ENCODE assay signal across 1 cellular context in the genomic region with DNA sequence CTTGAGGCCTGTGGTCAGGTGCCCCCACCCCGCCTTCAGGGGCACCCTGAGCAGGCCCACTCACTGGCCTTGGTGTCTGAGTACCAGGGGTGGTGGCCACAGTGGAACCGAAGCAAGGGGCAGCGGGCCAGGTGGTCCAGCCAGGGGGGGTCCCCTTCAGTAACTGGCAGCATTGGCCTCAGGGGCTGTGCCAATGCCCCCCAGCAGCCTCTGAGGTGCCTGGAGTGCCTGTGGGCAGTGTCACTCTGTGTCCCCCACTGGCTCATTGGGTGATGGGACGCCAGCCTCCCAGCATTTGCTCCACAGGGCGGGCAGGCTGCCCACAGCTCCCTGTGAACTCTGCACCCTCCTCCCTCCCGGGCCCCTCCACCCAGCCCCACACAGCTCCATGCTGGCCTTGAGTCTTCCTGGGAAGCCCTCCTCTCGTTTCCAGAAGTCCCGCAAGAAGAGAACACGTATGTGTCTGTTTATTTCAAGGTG.
TF ChIP-seq lines count a peak whose summit lies in the region.

No MANE protein-coding gene starts in this region.

TF ChIP-seq in HepG2, 621 proteins besides CTCF, POLR2A, EP300 and RAD21 (continued from another document):
- TF ChIP-seq, protein P1, sequence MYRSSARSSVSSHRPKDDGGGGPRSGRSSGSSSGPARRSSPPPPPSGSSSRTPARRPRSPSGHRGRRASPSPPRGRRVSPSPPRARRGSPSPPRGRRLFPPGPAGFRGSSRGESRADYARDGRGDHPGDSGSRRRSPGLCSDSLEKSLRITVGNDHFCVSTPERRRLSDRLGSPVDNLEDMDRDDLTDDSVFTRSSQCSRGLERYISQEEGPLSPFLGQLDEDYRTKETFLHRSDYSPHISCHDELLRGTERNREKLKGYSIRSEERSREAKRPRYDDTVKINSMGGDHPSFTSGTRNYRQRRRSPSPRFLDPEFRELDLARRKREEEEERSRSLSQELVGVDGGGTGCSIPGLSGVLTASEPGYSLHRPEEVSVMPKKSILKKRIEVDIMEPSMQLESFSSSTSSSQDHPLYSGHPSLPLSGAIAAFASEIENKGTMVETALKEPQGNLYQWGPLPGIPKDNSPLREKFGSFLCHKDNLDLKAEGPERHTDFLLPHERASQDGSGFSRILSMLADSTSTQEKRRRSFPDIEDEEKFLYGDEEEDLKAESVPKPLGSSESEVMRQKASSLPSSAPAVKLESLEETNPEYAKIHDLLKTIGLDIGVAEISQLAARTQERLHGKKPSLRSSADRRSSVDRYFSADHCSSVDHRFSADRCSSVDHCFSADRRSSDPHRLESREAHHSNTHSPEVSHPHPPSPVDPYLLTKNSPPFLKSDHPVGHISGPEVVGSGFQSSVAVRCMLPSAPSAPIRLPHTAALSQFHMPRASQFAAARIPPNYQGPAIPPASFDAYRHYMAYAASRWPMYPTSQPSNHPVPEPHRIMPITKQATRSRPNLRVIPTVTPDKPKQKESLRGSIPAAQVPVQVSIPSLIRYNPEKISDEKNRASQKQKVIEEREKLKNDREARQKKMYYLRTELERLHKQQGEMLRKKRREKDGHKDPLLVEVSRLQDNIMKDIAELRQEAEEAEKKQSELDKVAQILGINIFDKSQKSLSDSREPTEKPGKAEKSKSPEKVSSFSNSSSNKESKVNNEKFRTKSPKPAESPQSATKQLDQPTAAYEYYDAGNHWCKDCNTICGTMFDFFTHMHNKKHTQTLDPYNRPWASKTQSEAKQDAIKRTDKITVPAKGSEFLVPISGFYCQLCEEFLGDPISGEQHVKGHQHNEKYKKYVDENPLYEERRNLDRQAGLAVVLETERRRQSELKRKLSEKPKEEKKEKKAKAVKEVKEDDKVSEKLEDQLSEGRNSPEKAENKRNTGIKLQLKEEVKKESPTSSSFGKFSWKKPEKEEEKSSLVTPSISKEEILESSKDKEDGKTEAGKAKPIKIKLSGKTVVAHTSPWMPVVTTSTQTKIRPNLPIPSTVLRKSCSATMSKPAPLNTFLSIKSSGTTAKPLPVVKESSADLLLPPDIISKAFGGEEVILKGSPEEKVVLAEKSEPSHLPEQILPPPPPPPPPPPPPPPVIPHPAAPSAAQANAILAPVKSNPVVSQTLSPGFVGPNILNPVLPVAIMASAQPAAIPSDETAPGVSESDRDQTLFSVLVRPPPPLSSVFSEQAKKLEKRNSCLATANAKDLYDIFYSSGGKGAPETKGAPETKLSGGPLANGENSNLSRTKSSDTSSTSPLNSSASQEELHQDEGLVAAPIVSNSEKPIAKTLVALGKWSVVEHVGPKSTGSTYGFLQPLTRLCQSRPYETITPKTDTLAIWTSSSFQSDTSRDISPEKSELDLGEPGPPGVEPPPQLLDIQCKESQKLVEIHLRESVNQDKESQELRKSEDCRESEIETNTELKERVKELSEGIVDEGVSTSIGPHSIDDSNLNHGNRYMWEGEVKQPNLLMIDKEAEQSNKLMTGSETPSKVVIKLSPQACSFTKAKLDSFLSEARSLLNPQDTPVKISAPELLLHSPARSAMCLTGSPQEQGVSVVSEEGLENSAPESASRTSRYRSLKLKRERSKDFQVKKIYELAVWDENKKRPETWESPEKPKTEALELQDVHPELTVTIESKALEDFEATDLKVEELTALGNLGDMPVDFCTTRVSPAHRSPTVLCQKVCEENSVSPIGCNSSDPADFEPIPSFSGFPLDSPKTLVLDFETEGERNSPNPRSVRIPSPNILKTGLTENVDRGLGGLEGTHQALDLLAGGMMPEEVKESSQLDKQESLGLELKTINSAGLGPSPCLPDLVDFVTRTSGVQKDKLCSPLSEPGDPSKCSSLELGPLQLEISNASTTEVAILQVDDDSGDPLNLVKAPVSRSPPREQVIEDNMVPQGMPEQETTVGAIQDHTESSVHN (CRISPR knock-in tag; IDR thresholded peaks at IDR 0.05), result no peak
- TF ChIP-seq NFIB (CRISPR knock-in tag; IDR thresholded peaks at IDR 0.05; ENCODE audit: borderline replicate concordance), result no peak
- no peak for TF ChIP-seq MXI1 (IDR thresholded peaks at IDR 0.05; ENCODE audit: borderline replicate concordance, low read depth, low read length)
- TF ChIP-seq EZH2 (conservative IDR thresholded peaks at IDR 0.05; ENCODE audit: low read depth, low read length), result no peak
- no peak for TF ChIP-seq ATF7-NPFF (CRISPR knock-in tag; IDR thresholded peaks at IDR 0.05; ENCODE audit: low read depth)
- TF ChIP-seq HNRNPL (IDR thresholded peaks at IDR 0.05; ENCODE audit: low read depth, low read length), result 0 out of 2 replicates have a peak, but pooled peaks have one; percentile 53
- TF ChIP-seq ZNF143 (CRISPR knock-in tag; IDR thresholded peaks at IDR 0.05), result no peak
- TF ChIP-seq AKAP8 (CRISPR knock-in tag; IDR thresholded peaks at IDR 0.05), result no peak
- TF ChIP-seq ZNF615 (CRISPR knock-in tag; IDR thresholded peaks at IDR 0.05; ENCODE audit: borderline replicate concordance), result no peak
- TF ChIP-seq, protein P2, sequence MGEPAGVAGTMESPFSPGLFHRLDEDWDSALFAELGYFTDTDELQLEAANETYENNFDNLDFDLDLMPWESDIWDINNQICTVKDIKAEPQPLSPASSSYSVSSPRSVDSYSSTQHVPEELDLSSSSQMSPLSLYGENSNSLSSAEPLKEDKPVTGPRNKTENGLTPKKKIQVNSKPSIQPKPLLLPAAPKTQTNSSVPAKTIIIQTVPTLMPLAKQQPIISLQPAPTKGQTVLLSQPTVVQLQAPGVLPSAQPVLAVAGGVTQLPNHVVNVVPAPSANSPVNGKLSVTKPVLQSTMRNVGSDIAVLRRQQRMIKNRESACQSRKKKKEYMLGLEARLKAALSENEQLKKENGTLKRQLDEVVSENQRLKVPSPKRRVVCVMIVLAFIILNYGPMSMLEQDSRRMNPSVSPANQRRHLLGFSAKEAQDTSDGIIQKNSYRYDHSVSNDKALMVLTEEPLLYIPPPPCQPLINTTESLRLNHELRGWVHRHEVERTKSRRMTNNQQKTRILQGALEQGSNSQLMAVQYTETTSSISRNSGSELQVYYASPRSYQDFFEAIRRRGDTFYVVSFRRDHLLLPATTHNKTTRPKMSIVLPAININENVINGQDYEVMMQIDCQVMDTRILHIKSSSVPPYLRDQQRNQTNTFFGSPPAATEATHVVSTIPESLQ (CRISPR knock-in tag; conservative IDR thresholded peaks at IDR 0.05), result no peak
- TF ChIP-seq ZNF75D (CRISPR knock-in tag; IDR thresholded peaks at IDR 0.05; ENCODE audit: borderline replicate concordance), result no peak
- TF ChIP-seq, protein P3, sequence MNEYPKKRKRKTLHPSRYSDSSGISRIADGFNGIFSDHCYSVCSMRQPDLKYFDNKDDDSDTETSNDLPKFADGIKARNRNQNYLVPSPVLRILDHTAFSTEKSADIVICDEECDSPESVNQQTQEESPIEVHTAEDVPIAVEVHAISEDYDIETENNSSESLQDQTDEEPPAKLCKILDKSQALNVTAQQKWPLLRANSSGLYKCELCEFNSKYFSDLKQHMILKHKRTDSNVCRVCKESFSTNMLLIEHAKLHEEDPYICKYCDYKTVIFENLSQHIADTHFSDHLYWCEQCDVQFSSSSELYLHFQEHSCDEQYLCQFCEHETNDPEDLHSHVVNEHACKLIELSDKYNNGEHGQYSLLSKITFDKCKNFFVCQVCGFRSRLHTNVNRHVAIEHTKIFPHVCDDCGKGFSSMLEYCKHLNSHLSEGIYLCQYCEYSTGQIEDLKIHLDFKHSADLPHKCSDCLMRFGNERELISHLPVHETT (CRISPR knock-in tag; conservative IDR thresholded peaks at IDR 0.05), result no peak
- no peak for TF ChIP-seq ZNF251 (CRISPR knock-in tag; IDR thresholded peaks at IDR 0.05)
- TF ChIP-seq NFKBIZ (CRISPR knock-in tag; IDR thresholded peaks at IDR 0.05), result no peak
- TF ChIP-seq, protein P4, sequence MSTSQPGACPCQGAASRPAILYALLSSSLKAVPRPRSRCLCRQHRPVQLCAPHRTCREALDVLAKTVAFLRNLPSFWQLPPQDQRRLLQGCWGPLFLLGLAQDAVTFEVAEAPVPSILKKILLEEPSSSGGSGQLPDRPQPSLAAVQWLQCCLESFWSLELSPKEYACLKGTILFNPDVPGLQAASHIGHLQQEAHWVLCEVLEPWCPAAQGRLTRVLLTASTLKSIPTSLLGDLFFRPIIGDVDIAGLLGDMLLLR (CRISPR knock-in tag; IDR thresholded peaks at IDR 0.05), result no peak
- TF ChIP-seq, protein P5, sequence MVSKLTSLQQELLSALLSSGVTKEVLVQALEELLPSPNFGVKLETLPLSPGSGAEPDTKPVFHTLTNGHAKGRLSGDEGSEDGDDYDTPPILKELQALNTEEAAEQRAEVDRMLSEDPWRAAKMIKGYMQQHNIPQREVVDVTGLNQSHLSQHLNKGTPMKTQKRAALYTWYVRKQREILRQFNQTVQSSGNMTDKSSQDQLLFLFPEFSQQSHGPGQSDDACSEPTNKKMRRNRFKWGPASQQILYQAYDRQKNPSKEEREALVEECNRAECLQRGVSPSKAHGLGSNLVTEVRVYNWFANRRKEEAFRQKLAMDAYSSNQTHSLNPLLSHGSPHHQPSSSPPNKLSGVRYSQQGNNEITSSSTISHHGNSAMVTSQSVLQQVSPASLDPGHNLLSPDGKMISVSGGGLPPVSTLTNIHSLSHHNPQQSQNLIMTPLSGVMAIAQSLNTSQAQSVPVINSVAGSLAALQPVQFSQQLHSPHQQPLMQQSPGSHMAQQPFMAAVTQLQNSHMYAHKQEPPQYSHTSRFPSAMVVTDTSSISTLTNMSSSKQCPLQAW (CRISPR knock-in tag; IDR thresholded peaks at IDR 0.05), result no peak
- TF ChIP-seq CREB1 (IDR thresholded peaks at IDR 0.05), result no peak
- TF ChIP-seq CREB1 (CRISPR knock-in tag; IDR thresholded peaks at IDR 0.05), result no peak
- no peak for TF ChIP-seq ZNF589 (CRISPR knock-in tag; conservative IDR thresholded peaks at IDR 0.05)
- TF ChIP-seq ZNF160 (CRISPR knock-in tag; IDR thresholded peaks at IDR 0.05), result no peak
- no peak for TF ChIP-seq ZNF234 (CRISPR knock-in tag; conservative IDR thresholded peaks at IDR 0.05)
- TF ChIP-seq ARID2 (CRISPR knock-in tag; IDR thresholded peaks at IDR 0.05; ENCODE audit: borderline replicate concordance), result no peak
- TF ChIP-seq FOSL1 (CRISPR knock-in tag; IDR thresholded peaks at IDR 0.05; ENCODE audit: borderline replicate concordance), result no peak
- no peak for TF ChIP-seq ZNF569 (CRISPR knock-in tag; IDR thresholded peaks at IDR 0.05; ENCODE audit: borderline replicate concordance)
- TF ChIP-seq HNF4A (CRISPR knock-in tag; IDR thresholded peaks at IDR 0.05), result peak; percentile 70
- no peak for TF ChIP-seq TAF1 (CRISPR knock-in tag; IDR thresholded peaks at IDR 0.05)
- TF ChIP-seq, protein P6, sequence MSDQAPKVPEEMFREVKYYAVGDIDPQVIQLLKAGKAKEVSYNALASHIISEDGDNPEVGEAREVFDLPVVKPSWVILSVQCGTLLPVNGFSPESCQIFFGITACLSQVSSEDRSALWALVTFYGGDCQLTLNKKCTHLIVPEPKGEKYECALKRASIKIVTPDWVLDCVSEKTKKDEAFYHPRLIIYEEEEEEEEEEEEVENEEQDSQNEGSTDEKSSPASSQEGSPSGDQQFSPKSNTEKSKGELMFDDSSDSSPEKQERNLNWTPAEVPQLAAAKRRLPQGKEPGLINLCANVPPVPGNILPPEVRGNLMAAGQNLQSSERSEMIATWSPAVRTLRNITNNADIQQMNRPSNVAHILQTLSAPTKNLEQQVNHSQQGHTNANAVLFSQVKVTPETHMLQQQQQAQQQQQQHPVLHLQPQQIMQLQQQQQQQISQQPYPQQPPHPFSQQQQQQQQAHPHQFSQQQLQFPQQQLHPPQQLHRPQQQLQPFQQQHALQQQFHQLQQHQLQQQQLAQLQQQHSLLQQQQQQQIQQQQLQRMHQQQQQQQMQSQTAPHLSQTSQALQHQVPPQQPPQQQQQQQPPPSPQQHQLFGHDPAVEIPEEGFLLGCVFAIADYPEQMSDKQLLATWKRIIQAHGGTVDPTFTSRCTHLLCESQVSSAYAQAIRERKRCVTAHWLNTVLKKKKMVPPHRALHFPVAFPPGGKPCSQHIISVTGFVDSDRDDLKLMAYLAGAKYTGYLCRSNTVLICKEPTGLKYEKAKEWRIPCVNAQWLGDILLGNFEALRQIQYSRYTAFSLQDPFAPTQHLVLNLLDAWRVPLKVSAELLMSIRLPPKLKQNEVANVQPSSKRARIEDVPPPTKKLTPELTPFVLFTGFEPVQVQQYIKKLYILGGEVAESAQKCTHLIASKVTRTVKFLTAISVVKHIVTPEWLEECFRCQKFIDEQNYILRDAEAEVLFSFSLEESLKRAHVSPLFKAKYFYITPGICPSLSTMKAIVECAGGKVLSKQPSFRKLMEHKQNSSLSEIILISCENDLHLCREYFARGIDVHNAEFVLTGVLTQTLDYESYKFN (CRISPR knock-in tag; conservative IDR thresholded peaks at IDR 0.05), result peak; percentile 51; the same call in 1 of the 2 replicates
- TF ChIP-seq ZKSCAN1 (IDR thresholded peaks at IDR 0.05; ENCODE audit: low read length), result no peak
